In genomic region chr3:80564391-80564790, GRCh38 we compare ENCODE assay signal across 33 cellular contexts.
"Had no signal": no experiment of that assay in that cellular context is flagged by ENCODE, and none has a peak within 500 bp of the region (broad histone marks: within the 10 kb centered on the region; RNA-seq: fewer than 3 reads in every experiment).

No MANE protein-coding gene starts in this region.

- FAIRE-seq: astrocyte had no signal

- H3K4me3 Mint-ChIP-seq: activated B cell treated with CpG ODN at 0.5 μM for 24 hours; activated CD4-positive, alpha-beta memory T cell treated with anti-CD3 and anti-CD28 coated beads, Interleukin-2, amount 10 ng/mL, durations not matched to agents 7 days and 5 days; activated CD4-positive, alpha-beta T cell treated with anti-CD3 and anti-CD28 coated beads, Interleukin-2, amount 10 ng/mL, durations not matched to agents 7 days and 5 days; activated CD8-positive, alpha-beta memory T cell treated with anti-CD3 and anti-CD28 coated beads, Interleukin-2, amount 10 ng/mL, durations not matched to agents 7 days and 5 days; activated CD8-positive, alpha-beta T cell treated with anti-CD3 and anti-CD28 coated beads, Interleukin-2, amount 10 ng/mL, durations not matched to agents 7 days and 5 days; activated naive CD4-positive, alpha-beta T cell treated with anti-CD3 and anti-CD28 coated beads for 36 hours; activated naive CD8-positive, alpha-beta T cell treated with anti-CD3 and anti-CD28 coated beads for 36 hours; activated T-cell treated with anti-CD3 and anti-CD28 coated beads, Interleukin-2, amount 50 U/mL, for 24 hours; T-helper 1 cell treated with Interleukin-12 subunit alpha and Interleukin-12 subunit beta and Interleukin-4 antibody, amounts not matched to agents 30 μg/mL and 1 μg/mL, for 36 hours; T-helper 2 cell treated with Interferon-gamma antibody and Interleukin-4, amounts not matched to agents 5 μg/mL and 100 μg/mL, for 36 hours had no signal

- DNase-seq: activated B cell treated with CpG ODN at 0.5 μM for 24 hours; activated CD4-positive, alpha-beta memory T cell treated with anti-CD3 and anti-CD28 coated beads, Interleukin-2, amount 10 ng/mL, durations not matched to agents 7 days and 5 days; activated CD4-positive, alpha-beta T cell treated with anti-CD3 and anti-CD28 coated beads for 48 hours; activated CD4-positive, alpha-beta T cell treated with anti-CD3 and anti-CD28 coated beads, Interleukin-2, amount 10 ng/mL, durations not matched to agents 7 days and 5 days; activated CD4-positive, alpha-beta T cell treated with anti-CD3 and anti-CD28 coated beads, Interleukin-2, amount 50 U/mL, for 48 hours; activated CD4-positive, CD25-positive, alpha-beta regulatory T cell treated with anti-CD3 and anti-CD28 coated beads, Interleukin-2, amount 50 U/mL, for 72 hours; activated CD8-positive, alpha-beta memory T cell treated with anti-CD3 and anti-CD28 coated beads for 24 hours; activated CD8-positive, alpha-beta memory T cell treated with anti-CD3 and anti-CD28 coated beads, Interleukin-2, amount 10 ng/mL, durations not matched to agents 7 days and 5 days; activated CD8-positive, alpha-beta memory T cell treated with anti-CD3 and anti-CD28 coated beads, Interleukin-2, amount 50 U/mL, for 48 hours; activated CD8-positive, alpha-beta T cell treated with anti-CD3 and anti-CD28 coated beads, Interleukin-2, amount 10 ng/mL, durations not matched to agents 7 days and 5 days; activated effector memory CD4-positive, alpha-beta T cell treated with Interleukin-2 at 50 U/mL for 16 hours; activated gamma-delta T cell treated with Interleukin-2 at 50 U/mL for 16 hours; activated naive CD4-positive, alpha-beta T cell; activated naive CD4-positive, alpha-beta T cell treated with anti-CD3 and anti-CD28 coated beads for 36 hours; activated naive CD4-positive, alpha-beta T cell treated with anti-CD3 and anti-CD28 coated beads, Interleukin-2, amount 50 U/mL, for 16 hours; activated naive CD8-positive, alpha-beta T cell treated with anti-CD3 and anti-CD28 coated beads for 36 hours; activated T-cell treated with anti-CD3 and anti-CD28 coated beads, Interleukin-2, amount 50 U/mL, for 24 hours; activated T-cell treated with anti-CD3 and anti-CD28 coated beads, Interleukin-2, amount 50 U/mL, for 48 hours; adrenal gland; amniotic stem cell; aorta; body of pancreas; brain microvascular endothelial cell; central memory CD4-positive, alpha-beta T cell; T-helper 2 cell; T-helper 9 cell had no signal

- H3K36me3 Mint-ChIP-seq: activated CD8-positive, alpha-beta memory T cell treated with anti-CD3 and anti-CD28 coated beads, Interleukin-2, amount 10 ng/mL, durations not matched to agents 7 days and 5 days; activated naive CD4-positive, alpha-beta T cell treated with anti-CD3 and anti-CD28 coated beads, Interleukin-2, amount 50 U/mL, for 72 hours; activated naive CD8-positive, alpha-beta T cell treated with anti-CD3 and anti-CD28 coated beads for 36 hours had no signal

- H3K27ac ChIP-seq: adrenal gland, body of pancreas, brain microvascular endothelial cell, breast epithelium, VCaP had no signal

- H3K9me3 ChIP-seq: adrenal gland, body of pancreas, breast epithelium had no signal

- H3K27me3 Mint-ChIP-seq: activated B cell treated with CpG ODN at 0.5 μM for 24 hours; activated CD4-positive, alpha-beta memory T cell treated with anti-CD3 and anti-CD28 coated beads, Interleukin-2, amount 10 ng/mL, durations not matched to agents 7 days and 5 days; activated CD4-positive, alpha-beta T cell treated with anti-CD3 and anti-CD28 coated beads, Interleukin-2, amount 10 ng/mL, durations not matched to agents 7 days and 5 days; activated CD8-positive, alpha-beta memory T cell treated with anti-CD3 and anti-CD28 coated beads, Interleukin-2, amount 10 ng/mL, durations not matched to agents 7 days and 5 days; activated naive CD8-positive, alpha-beta T cell treated with anti-CD3 and anti-CD28 coated beads for 36 hours; activated T-cell treated with anti-CD3 and anti-CD28 coated beads, Interleukin-2, amount 50 U/mL, for 24 hours had no signal

- H3K4me3 ChIP-seq: adrenal gland, body of pancreas, breast epithelium had no signal

- H3K36me3 ChIP-seq: adrenal gland, brain microvascular endothelial cell, breast epithelium had no signal

- ATAC-seq: activated CD8-positive, alpha-beta memory T cell treated with anti-CD3 and anti-CD28 coated beads, Interleukin-2, amount 10 ng/mL, durations not matched to agents 7 days and 5 days; activated CD8-positive, alpha-beta T cell treated with anti-CD3 and anti-CD28 coated beads, Interleukin-2, amount 10 ng/mL, durations not matched to agents 7 days and 5 days; activated naive CD4-positive, alpha-beta T cell treated with anti-CD3 and anti-CD28 coated beads, Interleukin-2, amount 50 U/mL, for 72 hours; body of pancreas had no signal

- H3K4me1 Mint-ChIP-seq: activated B cell treated with CpG ODN at 0.5 μM for 24 hours; activated CD4-positive, alpha-beta memory T cell treated with anti-CD3 and anti-CD28 coated beads, Interleukin-2, amount 10 ng/mL, durations not matched to agents 7 days and 5 days; activated CD4-positive, alpha-beta T cell treated with anti-CD3 and anti-CD28 coated beads, Interleukin-2, amount 10 ng/mL, durations not matched to agents 7 days and 5 days; activated CD8-positive, alpha-beta memory T cell treated with anti-CD3 and anti-CD28 coated beads, Interleukin-2, amount 10 ng/mL, durations not matched to agents 7 days and 5 days; activated naive CD8-positive, alpha-beta T cell treated with anti-CD3 and anti-CD28 coated beads for 36 hours had no signal

- H3K27me3 ChIP-seq: adrenal gland, body of pancreas, brain microvascular endothelial cell, breast epithelium had no signal

- H3K4me1 ChIP-seq: adrenal gland, body of pancreas, breast epithelium had no signal

- H3K27ac Mint-ChIP-seq: activated B cell treated with CpG ODN at 0.5 μM for 24 hours; activated CD4-positive, alpha-beta memory T cell treated with anti-CD3 and anti-CD28 coated beads, Interleukin-2, amount 10 ng/mL, durations not matched to agents 7 days and 5 days; activated CD4-positive, alpha-beta T cell treated with anti-CD3 and anti-CD28 coated beads, Interleukin-2, amount 10 ng/mL, durations not matched to agents 7 days and 5 days; activated CD8-positive, alpha-beta memory T cell treated with anti-CD3 and anti-CD28 coated beads, Interleukin-2, amount 10 ng/mL, durations not matched to agents 7 days and 5 days; activated CD8-positive, alpha-beta T cell treated with anti-CD3 and anti-CD28 coated beads, Interleukin-2, amount 10 ng/mL, durations not matched to agents 7 days and 5 days; activated naive CD4-positive, alpha-beta T cell treated with anti-CD3 and anti-CD28 coated beads for 36 hours; activated naive CD4-positive, alpha-beta T cell treated with anti-CD3 and anti-CD28 coated beads, Interleukin-2, amount 50 U/mL, for 72 hours; activated naive CD8-positive, alpha-beta T cell treated with anti-CD3 and anti-CD28 coated beads for 36 hours; activated T-cell treated with anti-CD3 and anti-CD28 coated beads, Interleukin-2, amount 50 U/mL, for 24 hours; activated T-helper 2 cell treated with anti-CD3 and anti-CD28 coated beads, Interferon-gamma antibody, Interleukin-2, Interleukin-4, amounts not matched to agents 10 μg/mL and 5 μg/mL and 100 μg/mL, durations not matched to agents 14 hours and 24 hours and 36 hours; T-helper 1 cell treated with Interleukin-12 subunit alpha and Interleukin-12 subunit beta and Interleukin-4 antibody, amounts not matched to agents 30 μg/mL and 1 μg/mL, for 36 hours; T-helper 2 cell treated with Interferon-gamma antibody and Interleukin-4, amounts not matched to agents 5 μg/mL and 100 μg/mL, for 36 hours had no signal
